ENCODE assay signal across 38 cellular contexts in the genomic region with DNA sequence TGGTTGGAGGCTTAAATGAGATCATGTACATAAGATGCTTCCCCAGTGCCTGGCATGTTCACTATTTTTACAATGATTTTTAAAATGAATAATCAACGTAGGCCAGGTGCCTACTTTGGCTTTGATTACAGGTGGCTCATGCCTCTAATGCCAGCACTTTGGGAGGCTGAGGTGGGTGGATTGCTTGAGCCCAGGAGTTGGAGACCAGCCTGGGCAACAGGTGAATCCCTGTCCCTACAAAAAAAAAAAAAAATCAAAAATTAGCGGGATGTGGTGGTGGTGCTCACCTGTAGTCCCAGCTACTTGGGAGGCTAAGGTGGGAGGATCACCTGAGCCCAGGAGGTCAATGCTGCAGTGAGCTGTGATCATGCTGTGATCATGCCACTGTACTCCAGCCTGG.
"Had no signal": no experiment of that assay in that cellular context is flagged by ENCODE, and none has a peak within 500 bp of the region (broad histone marks: within the 10 kb centered on the region; RNA-seq: fewer than 3 reads in every experiment).

No MANE protein-coding gene starts in this region.

- H3K36me3 ChIP-seq: adrenal gland, ascending aorta, brain microvascular endothelial cell, breast epithelium, cardiac muscle cell had no signal

- H3K27me3 Mint-ChIP-seq: activated naive CD4-positive, alpha-beta T cell treated with anti-CD3 and anti-CD28 coated beads, Interleukin-2, amount 50 U/mL, for 24 hours; activated naive CD8-positive, alpha-beta T cell; activated naive CD8-positive, alpha-beta T cell treated with anti-CD3 and anti-CD28 coated beads for 36 hours; activated naive CD8-positive, alpha-beta T cell treated with anti-CD3 and anti-CD28 coated beads, Interleukin-2, amount 50 U/mL, for 24 hours; activated T-cell treated with anti-CD3 and anti-CD28 coated beads, Interleukin-2, amount 50 U/mL, for 24 hours; activated T-helper 17 cell treated with anti-CD3 and anti-CD28 coated beads, Interleukin-2, amount 50 U/mL, for 72 hours; brain; central memory CD8-positive, alpha-beta T cell had no signal

- H3K36me3 Mint-ChIP-seq: activated naive CD4-positive, alpha-beta T cell treated with anti-CD3 and anti-CD28 coated beads, Interleukin-2, amount 10 ng/mL, durations not matched to agents 7 days and 5 days; activated naive CD4-positive, alpha-beta T cell treated with anti-CD3 and anti-CD28 coated beads, Interleukin-2, amount 50 U/mL, for 24 hours; activated naive CD4-positive, alpha-beta T cell treated with anti-CD3 and anti-CD28 coated beads, Interleukin-2, amount 50 U/mL, for 72 hours; activated naive CD8-positive, alpha-beta T cell treated with anti-CD3 and anti-CD28 coated beads for 36 hours; activated naive CD8-positive, alpha-beta T cell treated with anti-CD3 and anti-CD28 coated beads, Interleukin-2, amount 10 ng/mL, durations not matched to agents 7 days and 5 days; brain had no signal

- H3K27me3 ChIP-seq: adrenal gland, ascending aorta, body of pancreas, brain microvascular endothelial cell, breast epithelium, cardiac muscle cell had no signal

- H3K4me1 ChIP-seq: body of pancreas, breast epithelium had no signal

- H3K9me3 Mint-ChIP-seq: activated naive CD4-positive, alpha-beta T cell treated with anti-CD3 and anti-CD28 coated beads for 36 hours; activated naive CD4-positive, alpha-beta T cell treated with anti-CD3 and anti-CD28 coated beads, Interleukin-2, amount 10 ng/mL, durations not matched to agents 7 days and 5 days; activated naive CD4-positive, alpha-beta T cell treated with anti-CD3 and anti-CD28 coated beads, Interleukin-2, amount 50 U/mL, for 24 hours; activated naive CD4-positive, alpha-beta T cell treated with anti-CD3 and anti-CD28 coated beads, Interleukin-2, amount 50 U/mL, for 72 hours; activated naive CD8-positive, alpha-beta T cell treated with anti-CD3 and anti-CD28 coated beads for 36 hours; activated naive CD8-positive, alpha-beta T cell treated with anti-CD3 and anti-CD28 coated beads, Interleukin-2, amount 10 ng/mL, durations not matched to agents 7 days and 5 days; activated naive CD8-positive, alpha-beta T cell treated with anti-CD3 and anti-CD28 coated beads, Interleukin-2, amount 50 U/mL, for 24 hours; activated T-cell treated with anti-CD3 and anti-CD28 coated beads, Interleukin-2, amount 50 U/mL, for 24 hours; activated T-cell treated with anti-CD3 and anti-CD28 coated beads, Interleukin-2, amount 50 U/mL, for 4 hours; activated T-cell treated with anti-CD3 and anti-CD28 coated beads, Interleukin-2, amount 50 U/mL, for 72 hours; activated T-helper 1 cell treated with anti-CD3 and anti-CD28 coated beads, Interleukin-12 subunit alpha, Interleukin-12 subunit beta, Interleukin-2, Interleukin-4 antibody, amounts not matched to agents 30 ng/mL and 10 ng/mL and 1 ng/mL, durations not matched to agents 14 hours and 24 hours and 36 hours; activated T-helper 17 cell treated with anti-CD3 and anti-CD28 coated beads, Interleukin-2, amount 50 U/mL, for 72 hours; activated T-helper 2 cell treated with anti-CD3 and anti-CD28 coated beads, Interferon-gamma antibody, Interleukin-2, Interleukin-4, amounts not matched to agents 10 μg/mL and 5 μg/mL and 100 μg/mL, durations not matched to agents 14 hours and 24 hours and 36 hours; brain; central memory CD8-positive, alpha-beta T cell had no signal

- H3K27ac ChIP-seq: adrenal gland, ascending aorta, body of pancreas, brain microvascular endothelial cell, breast epithelium, cardiac muscle cell had no signal

- ATAC-seq: activated naive CD4-positive, alpha-beta T cell treated with anti-CD3 and anti-CD28 coated beads, Interleukin-2, amount 50 U/mL, for 72 hours; activated naive CD8-positive, alpha-beta T cell treated with anti-CD3 and anti-CD28 coated beads, Interleukin-2, amount 50 U/mL, for 24 hours; activated T-cell treated with anti-CD3 and anti-CD28 coated beads, Interleukin-2, amount 50 U/mL, for 4 hours; activated T-cell treated with anti-CD3 and anti-CD28 coated beads, Interleukin-2, amount 50 U/mL, for 72 hours; activated T-helper 17 cell treated with anti-CD3 and anti-CD28 coated beads, Interleukin-2, amount 50 U/mL, for 72 hours; body of pancreas had no signal

- H3K4me3 Mint-ChIP-seq: activated naive CD4-positive, alpha-beta T cell treated with anti-CD3 and anti-CD28 coated beads for 36 hours; activated naive CD4-positive, alpha-beta T cell treated with anti-CD3 and anti-CD28 coated beads, Interleukin-2, amount 10 ng/mL, durations not matched to agents 7 days and 5 days; activated naive CD4-positive, alpha-beta T cell treated with anti-CD3 and anti-CD28 coated beads, Interleukin-2, amount 50 U/mL, for 24 hours; activated naive CD8-positive, alpha-beta T cell; activated naive CD8-positive, alpha-beta T cell treated with anti-CD3 and anti-CD28 coated beads for 36 hours; activated naive CD8-positive, alpha-beta T cell treated with anti-CD3 and anti-CD28 coated beads, Interleukin-2, amount 10 ng/mL, durations not matched to agents 7 days and 5 days; activated naive CD8-positive, alpha-beta T cell treated with anti-CD3 and anti-CD28 coated beads, Interleukin-2, amount 50 U/mL, for 24 hours; activated T-cell treated with anti-CD3 and anti-CD28 coated beads, Interleukin-2, amount 50 U/mL, for 24 hours; activated T-cell treated with anti-CD3 and anti-CD28 coated beads, Interleukin-2, amount 50 U/mL, for 4 hours; activated T-cell treated with anti-CD3 and anti-CD28 coated beads, Interleukin-2, amount 50 U/mL, for 72 hours; activated T-helper 1 cell treated with anti-CD3 and anti-CD28 coated beads, Interleukin-12 subunit alpha, Interleukin-12 subunit beta, Interleukin-2, Interleukin-4 antibody, amounts not matched to agents 30 ng/mL and 10 ng/mL and 1 ng/mL, durations not matched to agents 14 hours and 24 hours and 36 hours; activated T-helper 17 cell treated with anti-CD3 and anti-CD28 coated beads, Interleukin-2, amount 50 U/mL, for 72 hours; brain; central memory CD8-positive, alpha-beta T cell had no signal

- H3K27ac Mint-ChIP-seq: activated naive CD4-positive, alpha-beta T cell treated with anti-CD3 and anti-CD28 coated beads for 36 hours; activated naive CD4-positive, alpha-beta T cell treated with anti-CD3 and anti-CD28 coated beads, Interleukin-2, amount 10 ng/mL, durations not matched to agents 7 days and 5 days; activated naive CD4-positive, alpha-beta T cell treated with anti-CD3 and anti-CD28 coated beads, Interleukin-2, amount 50 U/mL, for 24 hours; activated naive CD8-positive, alpha-beta T cell; activated naive CD8-positive, alpha-beta T cell treated with anti-CD3 and anti-CD28 coated beads for 36 hours; activated naive CD8-positive, alpha-beta T cell treated with anti-CD3 and anti-CD28 coated beads, Interleukin-2, amount 10 ng/mL, durations not matched to agents 7 days and 5 days; activated naive CD8-positive, alpha-beta T cell treated with anti-CD3 and anti-CD28 coated beads, Interleukin-2, amount 50 U/mL, for 24 hours; activated T-cell treated with anti-CD3 and anti-CD28 coated beads, Interleukin-2, amount 50 U/mL, for 24 hours; activated T-cell treated with anti-CD3 and anti-CD28 coated beads, Interleukin-2, amount 50 U/mL, for 72 hours; activated T-helper 1 cell treated with anti-CD3 and anti-CD28 coated beads, Interleukin-12 subunit alpha, Interleukin-12 subunit beta, Interleukin-2, Interleukin-4 antibody, amounts not matched to agents 30 ng/mL and 10 ng/mL and 1 ng/mL, durations not matched to agents 14 hours and 24 hours and 36 hours; activated T-helper 17 cell treated with anti-CD3 and anti-CD28 coated beads, Interleukin-2, amount 50 U/mL, for 72 hours; activated T-helper 2 cell treated with anti-CD3 and anti-CD28 coated beads, Interferon-gamma antibody, Interleukin-2, Interleukin-4, amounts not matched to agents 10 μg/mL and 5 μg/mL and 100 μg/mL, durations not matched to agents 14 hours and 24 hours and 36 hours; brain had no signal

- H3K4me3 ChIP-seq: adrenal gland, ascending aorta, body of pancreas, breast epithelium, cardiac muscle cell had no signal

- DNase-seq: activated effector memory CD4-positive, alpha-beta T cell treated with anti-CD3 and anti-CD28 coated beads, Interleukin-2, amount 50 U/mL, for 16 hours; activated effector memory CD4-positive, alpha-beta T cell treated with Interleukin-2 at 50 U/mL for 16 hours; activated gamma-delta T cell; activated gamma-delta T cell treated with Interleukin-2 at 50 U/mL for 16 hours; activated naive CD4-positive, alpha-beta T cell; activated naive CD4-positive, alpha-beta T cell treated with anti-CD3 and anti-CD28 coated beads for 36 hours; activated naive CD4-positive, alpha-beta T cell treated with anti-CD3 and anti-CD28 coated beads, Interleukin-2, amount 10 ng/mL, durations not matched to agents 7 days and 5 days; activated naive CD4-positive, alpha-beta T cell treated with anti-CD3 and anti-CD28 coated beads, Interleukin-2, amount 50 U/mL, for 16 hours; activated naive CD4-positive, alpha-beta T cell treated with Interleukin-2 at 50 U/mL for 16 hours; activated naive CD8-positive, alpha-beta T cell treated with anti-CD3 and anti-CD28 coated beads for 36 hours; activated naive CD8-positive, alpha-beta T cell treated with anti-CD3 and anti-CD28 coated beads, Interleukin-2, amount 10 ng/mL, durations not matched to agents 7 days and 5 days; activated naive CD8-positive, alpha-beta T cell treated with anti-CD3 and anti-CD28 coated beads, Interleukin-2, amount 50 U/mL, for 24 hours; activated T-cell treated with anti-CD3 and anti-CD28 coated beads, Interleukin-2, amount 50 U/mL, for 1 hour; activated T-cell treated with anti-CD3 and anti-CD28 coated beads, Interleukin-2, amount 50 U/mL, for 4 hours; activated T-cell treated with anti-CD3 and anti-CD28 coated beads, Interleukin-2, amount 50 U/mL, for 48 hours; activated T-cell treated with anti-CD3 and anti-CD28 coated beads, Interleukin-2, amount 50 U/mL, for 72 hours; adrenal gland; amniotic stem cell; amygdala; anterior cingulate cortex; aorta; body of pancreas; brain microvascular endothelial cell; caudate nucleus; central memory CD4-positive, alpha-beta T cell; cerebellar nuclear complex had no signal

- H3K9me3 ChIP-seq: adrenal gland, ascending aorta, body of pancreas, breast epithelium had no signal
